1 cellular context compared by ENCODE assay signal in genomic region chr22:37676691-37677627, GRCh38.
TF ChIP-seq lines count a peak whose summit lies in the region.

No MANE protein-coding gene starts in this region.

TF ChIP-seq in HepG2, 621 proteins besides CTCF, POLR2A, EP300 and RAD21 (continued from another document and continues in another):
- no peak for TF ChIP-seq BCLAF1 (IDR thresholded peaks at IDR 0.05)
- TF ChIP-seq SKIL (CRISPR knock-in tag; IDR thresholded peaks at IDR 0.05; ENCODE audit: borderline replicate concordance), result peak; percentile 13; the same call in 1 of the 2 replicates
- TF ChIP-seq ZBTB25 (CRISPR knock-in tag; IDR thresholded peaks at IDR 0.05), result peak; percentile 56; the same call in 1 of the 2 replicates
- no peak for TF ChIP-seq HMGXB4 (CRISPR knock-in tag; IDR thresholded peaks at IDR 0.05; ENCODE audit: borderline replicate concordance in 1 of 2, low read depth in 1 of 2)
- TF ChIP-seq SP1 (IDR thresholded peaks at IDR 0.05), result no peak
- peak; percentile 77 for TF ChIP-seq SP1 (CRISPR knock-in tag; IDR thresholded peaks at IDR 0.05)
- TF ChIP-seq FOXK1 (CRISPR knock-in tag; IDR thresholded peaks at IDR 0.05; ENCODE audit: borderline replicate concordance, low read depth), result peak; percentile 46; the same call in 1 of the 2 replicates
- TF ChIP-seq CSRNP2 (CRISPR knock-in tag; conservative IDR thresholded peaks at IDR 0.05; ENCODE audit: low read depth), result no peak
- TF ChIP-seq MATR3 (CRISPR knock-in tag; IDR thresholded peaks at IDR 0.05), result no peak
- peak; percentile 85 for TF ChIP-seq SP5 (CRISPR knock-in tag; IDR thresholded peaks at IDR 0.05; ENCODE audit: borderline replicate concordance, low read depth)
- TF ChIP-seq SMAD1 (CRISPR knock-in tag; IDR thresholded peaks at IDR 0.05; ENCODE audit: borderline replicate concordance, low read depth), result no peak
- 0 out of 2 replicates have a peak, but pooled peaks have one; percentile 18 for TF ChIP-seq THAP11 (CRISPR knock-in tag; IDR thresholded peaks at IDR 0.05)
- TF ChIP-seq ZNF709 (CRISPR knock-in tag; IDR thresholded peaks at IDR 0.05), result 0 out of 2 replicates have a peak, but pooled peaks have one; percentile 25
- no peak for TF ChIP-seq SNAPC5 (CRISPR knock-in tag; IDR thresholded peaks at IDR 0.05; ENCODE audit: borderline replicate concordance)
- TF ChIP-seq FOXM1 (CRISPR knock-in tag; IDR thresholded peaks at IDR 0.05), result no peak
- peak; percentile 80 for TF ChIP-seq TFAP4 (IDR thresholded peaks at IDR 0.05; ENCODE audit: borderline replicate concordance, low read depth)
- TF ChIP-seq ZNF773 (CRISPR knock-in tag; IDR thresholded peaks at IDR 0.05; ENCODE audit: borderline replicate concordance), result no peak
- 0 out of 2 replicates have a peak, but pooled peaks have one; percentile 22 for TF ChIP-seq YEATS4 (CRISPR knock-in tag; IDR thresholded peaks at IDR 0.05; ENCODE audit: borderline replicate concordance)
- TF ChIP-seq RORA (CRISPR knock-in tag; IDR thresholded peaks at IDR 0.05), result no peak
- TF ChIP-seq ZNF446 (CRISPR knock-in tag; IDR thresholded peaks at IDR 0.05), result no peak
- no peak for TF ChIP-seq SOX13 (IDR thresholded peaks at IDR 0.05)
- peak in 1 of 2 experiments; percentile 25; a peak in 1 of 4 replicates for TF ChIP-seq SOX13 (CRISPR knock-in tag; conservative IDR thresholded peaks at IDR 0.05 in 1 of 2, IDR thresholded peaks at IDR 0.05 in 1 of 2)
- peak; percentile 29; the same call in 1 of the 2 replicates for TF ChIP-seq TAF1 (CRISPR knock-in tag; IDR thresholded peaks at IDR 0.05)
- TF ChIP-seq SRSF1 (optimal IDR thresholded peaks at IDR 0.05; ENCODE audit: low read depth, low read length), result no peak
- TF ChIP-seq ATM (IDR thresholded peaks at IDR 0.05; ENCODE audit: borderline replicate concordance), result no peak
- TF ChIP-seq SP4 (CRISPR knock-in tag; IDR thresholded peaks at IDR 0.05), result no peak; the same call in 1 of the 2 replicates
- no peak for TF ChIP-seq NR2F2 (IDR thresholded peaks at IDR 0.05; ENCODE audit: borderline replicate concordance, low read depth)
- no peak for TF ChIP-seq ZNF552 (CRISPR knock-in tag; IDR thresholded peaks at IDR 0.05; ENCODE audit: borderline replicate concordance)
- TF ChIP-seq JUN (CRISPR knock-in tag; IDR thresholded peaks at IDR 0.05), result no peak
- TF ChIP-seq ZNF337 (CRISPR knock-in tag; IDR thresholded peaks at IDR 0.05; ENCODE audit: borderline replicate concordance, low read depth), result no peak
- TF ChIP-seq ZFAT (CRISPR knock-in tag; conservative IDR thresholded peaks at IDR 0.05), result no peak
- TF ChIP-seq PAF1 (CRISPR knock-in tag; IDR thresholded peaks at IDR 0.05), result no peak
- TF ChIP-seq PLRG1 (conservative IDR thresholded peaks at IDR 0.05), result no peak
- TF ChIP-seq ZNF281 (CRISPR knock-in tag; IDR thresholded peaks at IDR 0.05; ENCODE audit: borderline replicate concordance), result peak; percentile 78; the same call in 1 of the 2 replicates
- TF ChIP-seq MXD4 (CRISPR knock-in tag; IDR thresholded peaks at IDR 0.05), result no peak
- TF ChIP-seq ZNF414 (CRISPR knock-in tag; IDR thresholded peaks at IDR 0.05), result 0 out of 2 replicates have a peak, but pooled peaks have one; percentile 33
- no peak for TF ChIP-seq USF2 (IDR thresholded peaks at IDR 0.05; ENCODE audit: low read depth, low read length)
- no peak for TF ChIP-seq USF2 (CRISPR knock-in tag; IDR thresholded peaks at IDR 0.05; ENCODE audit: borderline replicate concordance)
- no peak for TF ChIP-seq NAIF1 (CRISPR knock-in tag; IDR thresholded peaks at IDR 0.05; ENCODE audit: borderline replicate concordance)
- TF ChIP-seq ZNF614 (CRISPR knock-in tag; IDR thresholded peaks at IDR 0.05; ENCODE audit: borderline replicate concordance), result peak; percentile 31; the same call in 1 of the 2 replicates
- 0 out of 2 replicates have a peak, but pooled peaks have one; percentile 9 for TF ChIP-seq ZBTB7B (CRISPR knock-in tag; IDR thresholded peaks at IDR 0.05)
- no peak for TF ChIP-seq ZNF280B (CRISPR knock-in tag; IDR thresholded peaks at IDR 0.05; ENCODE audit: borderline replicate concordance)
- 0 out of 2 replicates have a peak, but pooled peaks have one; percentile 33 for TF ChIP-seq ZNF317 (CRISPR knock-in tag; IDR thresholded peaks at IDR 0.05)
